Comparison of ENCODE assay signal across 8 cellular contexts in genomic region chr5:65925601-65926275, GRCh38. TPM values are rescaled to one million over a fixed set of nuclear protein-coding genes. Genes with fewer than 3 reads are reported as not detected.
DNase-seq lines count a peak whose midpoint lies in the region; ATAC-seq and TF ChIP-seq lines count a peak whose summit lies in the region.

No MANE protein-coding gene starts in this region.

- H3K56ac ChIP-seq in mesendoderm (ENCODE audit: low read length): peak overlapping the region; percentile 100

- no peak overlapping the region for H2BK120ac ChIP-seq in mesendoderm (ENCODE audit: low read depth, low read length)

- H3K9me3 Mint-ChIP-seq in CD8-positive, alpha-beta memory T cell: no peaks in the 10 kb centered on the region
- H3K9me3 Mint-ChIP-seq in activated CD8-positive, alpha-beta T cell treated with anti-CD3 and anti-CD28 coated beads for 36 hours: no peaks in the 10 kb centered on the region

- peak; percentile 57 for ATAC-seq in GM19372 (IDR thresholded peaks at IDR 0.05; ENCODE audit: low read depth, unreplicated experiment)
- ATAC-seq in HG03520 (IDR thresholded peaks at IDR 0.05; ENCODE audit: unreplicated experiment): peak; percentile 52
- ATAC-seq in activated CD8-positive, alpha-beta T cell treated with anti-CD3 and anti-CD28 coated beads for 36 hours: peak; percentile 59

- H3K4me1 ChIP-seq in CD8-positive, alpha-beta memory T cell (ENCODE audit: insufficient read depth, low read length): peaks cover 37% of the 10 kb centered on the region
- H3K4me1 ChIP-seq in effector memory CD4-positive, alpha-beta T cell (ENCODE audit: control insufficient read depth, insufficient read depth, low read length, poor library complexity, severe bottlenecking): peaks cover 7% of the 10 kb centered on the region
- no peaks in the 10 kb centered on the region for H3K4me1 ChIP-seq in mesendoderm (ENCODE audit: control insufficient read depth, low read depth, low read length)

- H3K4me3 ChIP-seq in CD8-positive, alpha-beta memory T cell (ENCODE audit: low read length): peak overlapping the region; percentile 73
- H3K4me3 ChIP-seq in effector memory CD4-positive, alpha-beta T cell (ENCODE audit: insufficient read depth, low read depth, low read length, poor library complexity, severe bottlenecking): peak overlapping the region; percentile 86
- H3K4me3 ChIP-seq in mesendoderm (ENCODE audit: low read length): peak overlapping the region; percentile 93

- no peaks in the 10 kb centered on the region for H3K36me3 ChIP-seq in CD8-positive, alpha-beta memory T cell (ENCODE audit: insufficient read depth, low read length)
- H3K36me3 ChIP-seq in effector memory CD4-positive, alpha-beta T cell (ENCODE audit: control insufficient read depth, insufficient read depth, low read length): no peaks in the 10 kb centered on the region
- H3K36me3 ChIP-seq in mesendoderm (ENCODE audit: control insufficient read depth, insufficient read depth, low read length): no peaks in the 10 kb centered on the region

- peaks cover 0 to 36% (median 1%) of the 10 kb centered on the region in 3 donors for H3K36me3 Mint-ChIP-seq in CD8-positive, alpha-beta memory T cell
- H3K36me3 Mint-ChIP-seq in activated CD8-positive, alpha-beta T cell treated with anti-CD3 and anti-CD28 coated beads for 36 hours (ENCODE audit: low read depth): no peaks in the 10 kb centered on the region

- H2BK15ac ChIP-seq in mesendoderm (replicated peaks; ENCODE audit: low read depth): no peak overlapping the region

- TF ChIP-seq CTCF in activated CD8-positive, alpha-beta T cell treated with anti-CD3 and anti-CD28 coated beads for 36 hours (IDR thresholded peaks at IDR 0.05): no peak

- peaks cover 0 to 5% of the 10 kb centered on the region in 2 donors for H3K27me3 Mint-ChIP-seq in CD8-positive, alpha-beta memory T cell
- H3K27me3 Mint-ChIP-seq in activated CD8-positive, alpha-beta T cell treated with anti-CD3 and anti-CD28 coated beads for 36 hours: peaks cover 2% of the 10 kb centered on the region

- H2BK5ac ChIP-seq in mesendoderm (ENCODE audit: low read length): peak overlapping the region; percentile 96

- peak overlapping the region; percentile 90 for H3K27ac ChIP-seq in CD8-positive, alpha-beta memory T cell (ENCODE audit: low read depth, low read length)
- peak overlapping the region; percentile 97 for H3K27ac ChIP-seq in effector memory CD4-positive, alpha-beta T cell (ENCODE audit: insufficient read depth, low read length, poor library complexity, severe bottlenecking)
- H3K27ac ChIP-seq in mesendoderm (ENCODE audit: low read depth, low read length): peak overlapping the region; percentile 99

- H2AK5ac ChIP-seq in mesendoderm (ENCODE audit: low read length): no peak overlapping the region

- H3K23ac ChIP-seq in mesendoderm (ENCODE audit: low read length): peak overlapping the region; percentile 98

- peak overlapping the region; percentile 86 to 98 (median 95) for H3K27ac Mint-ChIP-seq in CD8-positive, alpha-beta memory T cell
- peak overlapping the region; percentile 91 for H3K27ac Mint-ChIP-seq in activated CD8-positive, alpha-beta T cell treated with anti-CD3 and anti-CD28 coated beads for 36 hours

- no peak overlapping the region for H4K8ac ChIP-seq in mesendoderm (ENCODE audit: low read depth, low read length)

- H3K27me3 ChIP-seq in CD8-positive, alpha-beta memory T cell (ENCODE audit: insufficient read depth, low read length, poor library complexity, severe bottlenecking): no peaks in the 10 kb centered on the region
- H3K27me3 ChIP-seq in effector memory CD4-positive, alpha-beta T cell (replicated peaks; ENCODE audit: control insufficient read depth, insufficient read depth, low read length, poor library complexity, severe bottlenecking): no peaks in the 10 kb centered on the region
- H3K27me3 ChIP-seq in mesendoderm (ENCODE audit: insufficient read depth, low read length, poor library complexity): peaks cover 5% of the 10 kb centered on the region

- no peaks in the 10 kb centered on the region for H3K9me3 ChIP-seq in CD8-positive, alpha-beta memory T cell (ENCODE audit: low read length)
- no peaks in the 10 kb centered on the region for H3K9me3 ChIP-seq in effector memory CD4-positive, alpha-beta T cell (ENCODE audit: control insufficient read depth, low read length)

- H3K9ac ChIP-seq in mesendoderm (ENCODE audit: low read length): peak overlapping the region; percentile 96

- H3K79me1 ChIP-seq in mesendoderm (ENCODE audit: low read length): no peaks in the 10 kb centered on the region

- POLR2A ChIA-PET in CD8-positive, alpha-beta memory T cell (lab: Charles Lee): interaction anchor here (0.7 to 2.3 kb wide), 9 partner anchors 36 to 1158 kb away, joined by 3 to 16 read pairs (median 3); partner anchors contain the start of genes CENPK, NLN, PPWD1 and SGTB
- POLR2A ChIA-PET in activated CD8-positive, alpha-beta T cell treated with anti-CD3 and anti-CD28 coated beads for 36 hours (lab: Charles Lee): interaction anchor here (0.8 to 2.7 kb wide), 7 partner anchors 9 to 218 kb away, joined by 3 to 9 read pairs (median 3); partner anchors contain the start of genes NLN, SGTB and SREK1

- whole genome bisulfite sequencing in mesendoderm (ENCODE audit: extremely low coverage, insufficient coverage, low lambda C conversion rate): no CpG with 5 or more reads among the region's 94 CpGs

- H3K4me3 Mint-ChIP-seq in CD8-positive, alpha-beta memory T cell: peak overlapping the region; percentile 90 to 99 (median 92)
- H3K4me3 Mint-ChIP-seq in activated CD8-positive, alpha-beta T cell treated with anti-CD3 and anti-CD28 coated beads for 36 hours: peak overlapping the region; percentile 92

- intact Hi-C loops in activated CD8-positive, alpha-beta T cell treated with anti-CD3 and anti-CD28 coated beads for 36 hours (cut with micrococcal nuclease): loop anchor here (5.0 to 10.0 kb wide), 3 partner anchors 87 to 203 kb away; partner anchors contain the start of genes NLN and SGTB

- CTCF ChIA-PET in CD8-positive, alpha-beta memory T cell (lab: Charles Lee): interaction anchor here (0.9 to 1.6 kb wide), 5 partner anchors 11 to 302 kb away, joined by 3 to 4 read pairs (median 3); partner anchors contain the start of gene TRIM23
- CTCF ChIA-PET in activated CD8-positive, alpha-beta T cell treated with anti-CD3 and anti-CD28 coated beads for 36 hours (lab: Charles Lee): interaction anchor here (0.9 to 2.0 kb wide), 5 partner anchors 12 to 165 kb away, joined by 3 to 6 read pairs (median 4); no protein-coding TSS in a partner anchor

- H3K18ac ChIP-seq in mesendoderm (ENCODE audit: low read length): peak overlapping the region; percentile 42

- peaks cover 25% of the 10 kb centered on the region for H3K79me2 ChIP-seq in mesendoderm (ENCODE audit: control insufficient read depth, insufficient read depth, low read length)

- H4K5ac ChIP-seq in mesendoderm (ENCODE audit: low read length): no peak overlapping the region

- H3K4me2 ChIP-seq in mesendoderm (ENCODE audit: low read length): peak overlapping the region; percentile 16

- H3K4me1 Mint-ChIP-seq in CD8-positive, alpha-beta memory T cell: peaks cover 36 to 53% (median 53%) of the 10 kb centered on the region in 3 donors
- peaks cover 23% of the 10 kb centered on the region for H3K4me1 Mint-ChIP-seq in activated CD8-positive, alpha-beta T cell treated with anti-CD3 and anti-CD28 coated beads for 36 hours (ENCODE audit: low read depth)

- DNase-seq in CD8-positive, alpha-beta memory T cell: peak; percentile 73 to 86 (median 83)
- DNase-seq in NCI-H748 (lab: John Stamatoyannopoulos, UW; ENCODE audit: unreplicated experiment): peak; percentile 95
- DNase-seq in activated CD8-positive, alpha-beta T cell treated with anti-CD3 and anti-CD28 coated beads for 36 hours: peak; percentile 74
- peak; percentile 74 to 77 (median 75) for DNase-seq in effector memory CD4-positive, alpha-beta T cell
- DNase-seq in mesendoderm: peak; percentile 97
- peak; percentile 73 for DNase-seq in stimulated activated CD8-positive, alpha-beta memory T cell treated with anti-CD3 and anti-CD28 coated beads, Interleukin-12 subunit alpha, Interleukin-12 subunit beta, amount 100 ng/mL, for 4 hours (ENCODE audit: low read depth)

- H3K4ac ChIP-seq in mesendoderm (ENCODE audit: low read depth, low read length): peak overlapping the region; percentile 89

RNA-seq across cellular contexts. Expression of gene ERBIN, which starts 0.6 kb away (rescaled TPM):
- 10 to 100 TPM; 40.9 to 43.1 TPM for total RNA-seq in CD8-positive, alpha-beta memory T cell
- 49.0 TPM for polyA plus RNA-seq in CD8-positive, alpha-beta memory T cell
- total RNA-seq in activated CD8-positive, alpha-beta T cell treated with anti-CD3 and anti-CD28 coated beads for 36 hours: 10 to 100 TPM; 35.1 to 38.3 TPM
- 20.2 TPM for polyA plus RNA-seq in mesendoderm (2013, experiment 1 of 2)
- polyA plus RNA-seq in mesendoderm (2013, experiment 2 of 2): 21.1 TPM

Comparison
In these comparisons a context has a peak if more than half of its experiments do, and no peak if none do; other contexts are left out.
1. Peak in every context shown above with its lines: DNase-seq, ATAC-seq, H3K4me3 ChIP-seq and H3K27ac ChIP-seq.